Comparison of ENCODE assay signal across 18 cellular contexts in genomic region chr2:99956232-99957030, GRCh38.
"Had no signal": no experiment of that assay in that cellular context is flagged by ENCODE, and none has a peak within 500 bp of the region (broad histone marks: within the 10 kb centered on the region; RNA-seq: fewer than 3 reads in every experiment).

No MANE protein-coding gene starts in this region.

- H3K4me1 ChIP-seq: colonic mucosa, left lung, psoas muscle had no signal

- DNase-seq: activated CD4-positive, alpha-beta T cell treated with anti-CD3 and anti-CD28 coated beads, Interleukin-2, amount 10 ng/mL, durations not matched to agents 24 days and 14 days; activated CD4-positive, CD25-positive, alpha-beta regulatory T cell; activated CD8-positive, alpha-beta memory T cell treated with anti-CD3 and anti-CD28 coated beads, Interleukin-2, amount 50 U/mL, for 48 hours; activated gamma-delta T cell; activated T-cell treated with anti-CD3 and anti-CD28 coated beads, Interleukin-2, amount 50 U/mL, for 72 hours; amniotic stem cell; colonic mucosa; kidney; left lung; psoas muscle; stomach; T-helper 2 cell had no signal

- H3K4me3 Mint-ChIP-seq: activated CD4-positive, alpha-beta T cell treated with anti-CD3 and anti-CD28 coated beads, Interleukin-2, amount 10 ng/mL, durations not matched to agents 24 days and 14 days; activated naive CD8-positive, alpha-beta T cell; activated T-cell treated with anti-CD3 and anti-CD28 coated beads, Interleukin-2, amount 50 U/mL, for 72 hours; neural crest cell had no signal

- H3K4me3 ChIP-seq: colonic mucosa, hepatocyte, left lung, psoas muscle, stomach, thoracic aorta had no signal

- H3K79me2 ChIP-seq: hepatocyte had no signal

- H3K36me3 ChIP-seq: colonic mucosa, left lung, thoracic aorta had no signal

- H3K9me3 Mint-ChIP-seq: neural crest cell had no signal

- H2AFZ ChIP-seq: hepatocyte had no signal

- H3K36me3 Mint-ChIP-seq: activated naive CD8-positive, alpha-beta T cell had no signal

- H3K27me3 Mint-ChIP-seq: activated CD4-positive, alpha-beta T cell treated with anti-CD3 and anti-CD28 coated beads, Interleukin-2, amount 10 ng/mL, durations not matched to agents 24 days and 14 days; activated naive CD8-positive, alpha-beta T cell had no signal

- H3K27me3 ChIP-seq: colonic mucosa, hepatocyte, left lung, stomach had no signal

- ATAC-seq: activated T-cell treated with anti-CD3 and anti-CD28 coated beads, Interleukin-2, amount 50 U/mL, for 72 hours; esophagus mucosa; left lung; psoas muscle; sciatic nerve had no signal

- H3K4me2 ChIP-seq: hepatocyte had no signal

- H3K27ac Mint-ChIP-seq: activated CD4-positive, alpha-beta T cell treated with anti-CD3 and anti-CD28 coated beads, Interleukin-2, amount 10 ng/mL, durations not matched to agents 24 days and 14 days; activated naive CD8-positive, alpha-beta T cell; activated T-cell treated with anti-CD3 and anti-CD28 coated beads, Interleukin-2, amount 50 U/mL, for 72 hours had no signal

- H3K9me3 ChIP-seq: colonic mucosa, left lung, psoas muscle, stomach, thoracic aorta had no signal

- H3K4me1 Mint-ChIP-seq: activated CD4-positive, alpha-beta T cell treated with anti-CD3 and anti-CD28 coated beads, Interleukin-2, amount 10 ng/mL, durations not matched to agents 24 days and 14 days had no signal

- H3K27ac ChIP-seq: colonic mucosa, hepatocyte, left lung, psoas muscle, stomach, thoracic aorta had no signal
